8 cellular contexts compared by ENCODE assay signal in the genomic region with DNA sequence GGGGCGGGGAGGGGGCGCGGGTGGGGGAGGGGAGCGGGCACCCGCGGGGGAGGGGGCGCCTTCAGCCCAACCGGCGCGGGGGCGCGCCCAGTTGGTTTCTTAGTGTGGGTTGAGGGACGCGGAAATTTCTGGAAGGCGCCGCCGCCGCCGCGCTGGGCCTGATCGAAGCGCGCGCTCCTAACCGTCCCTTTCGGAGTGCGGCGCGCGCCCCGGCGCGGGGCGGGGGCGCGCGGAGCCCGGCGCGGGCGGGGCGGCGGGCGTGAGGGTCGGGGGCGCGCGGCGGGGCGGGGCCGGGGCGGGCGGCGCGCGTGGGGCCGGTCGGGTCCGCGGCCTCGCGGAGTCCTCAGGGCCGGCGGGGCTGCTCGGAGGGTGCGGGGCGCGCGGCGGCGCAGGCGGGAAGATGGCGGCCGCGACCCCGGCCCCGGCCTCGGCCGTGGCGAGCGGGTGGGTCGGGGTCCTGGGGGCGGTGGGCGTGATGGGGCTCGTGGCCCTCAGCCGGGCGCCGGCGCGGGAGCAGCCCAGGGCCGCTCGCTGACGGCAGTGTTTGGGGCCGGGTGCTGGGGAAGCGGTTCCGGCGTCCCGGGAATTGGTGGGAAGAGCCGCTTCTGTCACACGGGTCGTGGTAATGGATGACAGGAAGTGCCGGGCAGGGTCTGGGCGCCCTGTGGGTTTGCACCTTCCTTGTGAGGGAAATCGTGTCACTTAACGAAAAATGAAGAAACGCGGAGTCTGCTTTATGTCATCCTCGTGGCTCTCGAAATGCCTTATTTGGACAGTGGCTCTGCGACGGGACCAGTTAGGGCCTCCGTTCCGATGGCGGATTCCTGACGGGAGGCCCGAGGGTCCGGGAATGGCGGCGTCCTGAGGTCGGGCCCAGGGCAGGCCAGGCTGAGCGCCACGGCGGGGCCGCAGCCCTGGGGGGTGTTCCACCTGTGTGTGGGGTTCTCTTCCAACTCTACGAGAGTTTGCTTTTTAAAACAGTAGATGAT. TPM values are rescaled to one million over a fixed set of nuclear protein-coding genes. Genes with fewer than 3 reads are reported as not detected.
DNase-seq lines count a peak whose midpoint lies in the region; ATAC-seq and TF ChIP-seq lines count a peak whose summit lies in the region.

No MANE protein-coding gene starts in this region.

- peaks cover 0 to 9% (median 0%) of the 10 kb centered on the region in 4 donors for H3K36me3 ChIP-seq in sigmoid colon

- H3K4me1 ChIP-seq in sigmoid colon, result peaks cover 0 to 21% (median 20%) of the 10 kb centered on the region in 4 donors

- H3K4me3 ChIP-seq in astrocyte of the cerebellum (ENCODE audit: low read depth, low read length) (peak overlapping the region; percentile 84), sigmoid colon (peak overlapping the region; percentile 64 to 95 (median 82))

- WGBS in sigmoid colon, 2 donors, result 0 to 1% methylated on average over 125 of the region's 125 CpGs

- TF ChIP-seq POLR2A in GM15510 (IDR thresholded peaks at IDR 0.05; ENCODE audit: borderline replicate concordance, extremely low read depth, insufficient read length), result peak; percentile 39
- TF ChIP-seq POLR2A in sigmoid colon (IDR thresholded peaks at IDR 0.05), result no peak

- DNase-seq in NAMALWA (ENCODE audit: low spot score) (peak; percentile 57), astrocyte of the cerebellum (ENCODE audit: low read depth) (peak; percentile 33), hypothalamus (lab: John Stamatoyannopoulos, UW) (peak in 43 of 51 donors; percentile 20 to 85 (median 66)), sigmoid colon (peak; percentile 85)
- peak; percentile 43 for DNase-seq in T-helper 2 cell treated with Interferon-gamma antibody and Interleukin-4, amounts not matched to agents 5 μg/mL and 100 μg/mL, for 36 hours (ENCODE audit: low spot score)

- H3K27ac Mint-ChIP-seq in T-helper 2 cell treated with Interferon-gamma antibody and Interleukin-4, amounts not matched to agents 5 μg/mL and 100 μg/mL, for 36 hours, result peak overlapping the region; percentile 94

- H3K27me3 ChIP-seq in sigmoid colon, result no peaks in the 10 kb centered on the region

- H3K36me3 Mint-ChIP-seq in T-helper 2 cell treated with Interferon-gamma antibody and Interleukin-4, amounts not matched to agents 5 μg/mL and 100 μg/mL, for 36 hours (ENCODE audit: low read depth), result peaks cover 20% of the 10 kb centered on the region

- TF ChIP-seq CTCF in astrocyte of the cerebellum (IDR thresholded peaks at IDR 0.05; ENCODE audit: low read depth, low read length, missing control alignments), result no peak
- TF ChIP-seq CTCF in sigmoid colon (IDR thresholded peaks at IDR 0.05), result no peak

- H3K4me1 Mint-ChIP-seq in T-helper 2 cell treated with Interferon-gamma antibody and Interleukin-4, amounts not matched to agents 5 μg/mL and 100 μg/mL, for 36 hours (ENCODE audit: low read depth), result peaks cover 20% of the 10 kb centered on the region

- H3K9me3 ChIP-seq in sigmoid colon, result no peaks in the 10 kb centered on the region

- H3K9me3 Mint-ChIP-seq in T-helper 2 cell treated with Interferon-gamma antibody and Interleukin-4, amounts not matched to agents 5 μg/mL and 100 μg/mL, for 36 hours, result no peaks in the 10 kb centered on the region

- H3K27me3 Mint-ChIP-seq in T-helper 2 cell treated with Interferon-gamma antibody and Interleukin-4, amounts not matched to agents 5 μg/mL and 100 μg/mL, for 36 hours (ENCODE audit: low read depth), result no peaks in the 10 kb centered on the region

- TF ChIP-seq EP300 in sigmoid colon (IDR thresholded peaks at IDR 0.05), result peak in 1 of 4 donors; percentile 40

- in situ Hi-C loops in astrocyte of the cerebellum (cut with HindIII; ENCODE audit: low sequenced_read_pairs), result no loop called here

- peak overlapping the region; percentile 87 for H3K4me3 Mint-ChIP-seq in T-helper 2 cell treated with Interferon-gamma antibody and Interleukin-4, amounts not matched to agents 5 μg/mL and 100 μg/mL, for 36 hours

- ATAC-seq in HG02571 (IDR thresholded peaks at IDR 0.05; ENCODE audit: unreplicated experiment) (peak; percentile 26), GM18873 (IDR thresholded peaks at IDR 0.05; ENCODE audit: low FRiP score, unreplicated experiment) (no peak)

- peak overlapping the region; percentile 98 to 100 (median 100) for H3K27ac ChIP-seq in sigmoid colon

- intact Hi-C loops in sigmoid colon (cut with DNase I), result no loop called here

RNA-seq across cellular contexts. Expression of a gene that starts 0.8 kb away (rescaled TPM):
- total RNA-seq in sigmoid colon, result 10 to 100 TPM in 3 of 4 donors, 1 to 10 TPM in 1; 9.6 to 19.4 (median 14.0) TPM
- polyA plus RNA-seq in sigmoid colon, result 1 to 10 TPM; 3.6 to 8.5 (median 8.1) TPM

RNA-seq across cellular contexts. Expression of a gene that starts 49.7 kb away (rescaled TPM):
- not detected for total RNA-seq in sigmoid colon
- polyA plus RNA-seq in sigmoid colon, result under 1 TPM in 1 of 3 donors, not detected in 2; 0.07 TPM

Comparison
In these comparisons a context has a peak if more than half of its experiments do, and no peak if none do; other contexts are left out.
1. DNase-seq: peak in every context shown above with its lines; median percentile 85 in sigmoid colon; 66 in hypothalamus; 57 in NAMALWA; 43 in T-helper 2 cell treated with Interferon-gamma antibody and Interleukin-4, amounts not matched to agents 5 μg/mL and 100 μg/mL, for 36 hours; 33 in astrocyte of the cerebellum.